Comparison of ENCODE assay signal across 8 cellular contexts in the genomic region with DNA sequence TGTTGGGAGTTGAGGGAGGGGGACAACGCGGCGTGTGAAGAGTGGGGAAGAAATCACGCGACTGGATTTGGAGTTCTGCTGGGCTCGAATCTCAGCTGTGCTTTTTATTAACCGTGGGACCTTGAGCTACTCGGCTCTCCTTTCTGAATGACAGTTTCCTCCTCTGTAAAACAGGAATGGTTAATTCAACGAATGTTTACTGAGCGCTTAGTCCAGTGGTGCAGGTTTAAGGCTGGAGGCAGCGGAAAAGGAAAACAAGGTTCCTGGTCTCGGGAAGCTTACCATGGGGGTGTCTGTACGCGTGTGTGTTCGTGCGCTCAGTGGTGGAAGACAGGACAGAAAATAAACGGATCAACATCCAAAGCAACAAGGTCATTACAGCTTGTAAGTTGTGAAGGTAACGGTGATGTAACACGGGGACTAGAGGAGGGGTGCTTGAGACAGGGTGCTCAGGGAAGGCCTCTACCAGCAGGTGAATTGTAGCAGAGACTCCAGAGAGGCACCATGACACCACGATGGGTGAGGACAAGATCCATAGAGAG. TPM values are rescaled to one million over a fixed set of nuclear protein-coding genes. Genes with fewer than 3 reads are reported as not detected.
DNase-seq lines count a peak whose midpoint lies in the region; ATAC-seq and TF ChIP-seq lines count a peak whose summit lies in the region.

No MANE protein-coding gene starts in this region.

- peaks cover 47% of the 10 kb centered on the region for H3K4me1 Mint-ChIP-seq in brain
- peaks cover 7 to 16% (median 11%) of the 10 kb centered on the region in 7 donors for H3K4me1 Mint-ChIP-seq in naive thymus-derived CD4-positive, alpha-beta T cell

- intact Hi-C loops in naive thymus-derived CD4-positive, alpha-beta T cell (cut with micrococcal nuclease): loop anchor here in 1 of 2 donors (1.0 kb wide), 1 partner anchor 17 kb away; the partner anchor contains the start of gene TSPAN17

- H3K36me3 ChIP-seq in HEK293 (ENCODE audit: control insufficient read depth in 2 of 2, insufficient read depth in 1 of 2, low read length in 2 of 2): no peaks in the 10 kb centered on the region
- no peaks in the 10 kb centered on the region for H3K36me3 ChIP-seq in naive thymus-derived CD4-positive, alpha-beta T cell (ENCODE audit: control insufficient read depth in 2 of 3, insufficient read depth in 3 of 3, low read length in 3 of 3)

- H3K27me3 Mint-ChIP-seq in brain: peaks cover 87% of the 10 kb centered on the region
- H3K27me3 Mint-ChIP-seq in naive thymus-derived CD4-positive, alpha-beta T cell: peaks cover 59 to 86% (median 73%) of the 10 kb centered on the region in 5 donors

- peak overlapping the region; percentile 14 to 95 (median 74) for H3K27ac Mint-ChIP-seq in brain
- no peak overlapping the region for H3K27ac Mint-ChIP-seq in naive thymus-derived CD4-positive, alpha-beta T cell

- no peak for ATAC-seq in naive thymus-derived CD4-positive, alpha-beta T cell
- ATAC-seq in left lobe of liver: no peak

- peaks cover 6% of the 10 kb centered on the region; the same call in 1 of the 2 replicates for H3K4me1 ChIP-seq in HEK293 (ENCODE audit: control insufficient read depth, insufficient read depth, low read length)
- H3K4me1 ChIP-seq in naive thymus-derived CD4-positive, alpha-beta T cell (ENCODE audit: control insufficient read depth in 2 of 2, insufficient read depth in 2 of 2, low read length in 2 of 2): peaks cover 8 to 15% of the 10 kb centered on the region in 2 donors

- H3K36me3 Mint-ChIP-seq in brain: no peaks in the 10 kb centered on the region
- peaks cover 0 to 7% (median 4%) of the 10 kb centered on the region in 5 donors for H3K36me3 Mint-ChIP-seq in naive thymus-derived CD4-positive, alpha-beta T cell

- in situ Hi-C loops in KBM-7 (cut with MboI; ENCODE audit: low pct_unique_long_range_greater_than_20kb, low sequenced_read_pairs): no loop called here

- H3K4me3 Mint-ChIP-seq in brain: peak overlapping the region; percentile 80 to 92 (median 87)
- H3K4me3 Mint-ChIP-seq in naive thymus-derived CD4-positive, alpha-beta T cell: peak overlapping the region; percentile 27 to 72 (median 58)

- CTCF ChIA-PET in AG04449 (lab: Yijun Ruan, JAX) (interaction anchor here (0.8 to 1.7 kb wide), 9 partner anchors 8 to 57 kb away, joined by 3 to 9 read pairs (median 4); no protein-coding TSS in a partner anchor), HEK293 (lab: Yijun Ruan, JAX) (interaction anchor here (0.6 to 1.2 kb wide), 7 partner anchors 9 to 679 kb away, joined by 3 to 4 read pairs (median 3); no protein-coding TSS in a partner anchor)
- CTCF ChIA-PET in naive thymus-derived CD4-positive, alpha-beta T cell (lab: Charles Lee): no interaction called here

- H3K9me3 ChIP-seq in HEK293 (ENCODE audit: control insufficient read depth, insufficient read depth, low read depth, low read length): no peaks in the 10 kb centered on the region
- no peaks in the 10 kb centered on the region for H3K9me3 ChIP-seq in naive thymus-derived CD4-positive, alpha-beta T cell (ENCODE audit: control insufficient read depth in 2 of 3, low read length in 3 of 3)

- peak overlapping the region; percentile 45 for H3K4me3 ChIP-seq in AG04449 (ENCODE audit: low read depth, low read length)
- peak overlapping the region; percentile 14 for H3K4me3 ChIP-seq in HEK293 (ENCODE audit: low read depth, low read length)
- peak overlapping the region; percentile 43 for H3K4me3 ChIP-seq in naive thymus-derived CD4-positive, alpha-beta T cell (ENCODE audit: low read length)

- H3K9me3 Mint-ChIP-seq in brain: peaks cover 0 to 7% (median 5%) of the 10 kb centered on the region in 5 experiments
- peaks cover 0 to 5% (median 0%) of the 10 kb centered on the region in 11 donors for H3K9me3 Mint-ChIP-seq in naive thymus-derived CD4-positive, alpha-beta T cell

- DNase-seq in AG04449 (ENCODE audit: low read depth, low spot score): no peak
- no peak for DNase-seq in naive thymus-derived CD4-positive, alpha-beta T cell
- DNase-seq in SKM-1 treated with dmso at 0.1 percent for 144 hours (lab: John Stamatoyannopoulos, UW; ENCODE audit: unreplicated experiment): no peak
- DNase-seq in KBM-7: no peak
- DNase-seq in left lobe of liver (ENCODE audit: low spot score): no peak
- DNase-seq in NCI-H1436 treated with DMSO at 0.1 percent for 48 hours (lab: John Stamatoyannopoulos, UW): no peak

- H3K27me3 ChIP-seq in naive thymus-derived CD4-positive, alpha-beta T cell (ENCODE audit: control insufficient read depth in 2 of 2, insufficient read depth in 2 of 2, low read length in 2 of 2): peaks cover 4 to 21% of the 10 kb centered on the region in 2 donors

- POLR2A ChIA-PET in AG04449 (lab: Yijun Ruan, JAX) (interaction anchor here (0.7 kb wide), 1 partner anchor 245 kb away, joined by 3 read pairs; no protein-coding TSS in a partner anchor), HEK293 (lab: Yijun Ruan, JAX) (interaction anchor here (0.7 to 2.0 kb wide), 5 partner anchors 9 to 94 kb away, joined by 3 to 10 read pairs (median 5); partner anchors contain the start of genes RNF44 and TSPAN17)
- POLR2A ChIA-PET in naive thymus-derived CD4-positive, alpha-beta T cell (lab: Charles Lee): interaction anchor here (0.6 kb wide), 1 partner anchor 1138 kb away, joined by 3 read pairs; no protein-coding TSS in a partner anchor

- TF ChIP-seq CTCF in AG04449 (IDR thresholded peaks at IDR 0.05; ENCODE audit: insufficient read depth, low read length, missing control alignments) (no peak), HEK293 (tag by site-specific recombination; IDR thresholded peaks at IDR 0.05) (no peak), brain (conservative IDR thresholded peaks at IDR 0.05) (no peak)

- no peak overlapping the region for H3K27ac ChIP-seq in HEK293 (ENCODE audit: extremely low read depth, low read depth, low read length)
- H3K27ac ChIP-seq in naive thymus-derived CD4-positive, alpha-beta T cell (ENCODE audit: low read depth, low read length): no peak overlapping the region

TF ChIP-seq in HEK293, 187 proteins besides CTCF, POLR2A, EP300 and RAD21 (continues in another document):
- TF ChIP-seq ZNF324 (tag by site-specific recombination; IDR thresholded peaks at IDR 0.05): 0 out of 2 replicates have a peak, but pooled peaks have one; percentile 37
- TF ChIP-seq ZNF629 (tag by site-specific recombination; IDR thresholded peaks at IDR 0.05): peak; percentile 27; the same call in 1 of the 2 replicates
- no peak for TF ChIP-seq SETDB1 (IDR thresholded peaks at IDR 0.05; ENCODE audit: insufficient read length, low read length)
- TF ChIP-seq, protein P1, sequence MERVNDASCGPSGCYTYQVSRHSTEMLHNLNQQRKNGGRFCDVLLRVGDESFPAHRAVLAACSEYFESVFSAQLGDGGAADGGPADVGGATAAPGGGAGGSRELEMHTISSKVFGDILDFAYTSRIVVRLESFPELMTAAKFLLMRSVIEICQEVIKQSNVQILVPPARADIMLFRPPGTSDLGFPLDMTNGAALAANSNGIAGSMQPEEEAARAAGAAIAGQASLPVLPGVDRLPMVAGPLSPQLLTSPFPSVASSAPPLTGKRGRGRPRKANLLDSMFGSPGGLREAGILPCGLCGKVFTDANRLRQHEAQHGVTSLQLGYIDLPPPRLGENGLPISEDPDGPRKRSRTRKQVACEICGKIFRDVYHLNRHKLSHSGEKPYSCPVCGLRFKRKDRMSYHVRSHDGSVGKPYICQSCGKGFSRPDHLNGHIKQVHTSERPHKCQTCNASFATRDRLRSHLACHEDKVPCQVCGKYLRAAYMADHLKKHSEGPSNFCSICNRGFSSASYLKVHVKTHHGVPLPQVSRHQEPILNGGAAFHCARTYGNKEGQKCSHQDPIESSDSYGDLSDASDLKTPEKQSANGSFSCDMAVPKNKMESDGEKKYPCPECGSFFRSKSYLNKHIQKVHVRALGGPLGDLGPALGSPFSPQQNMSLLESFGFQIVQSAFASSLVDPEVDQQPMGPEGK (tag by site-specific recombination; IDR thresholded peaks at IDR 0.05): peak; percentile 15; the same call in 1 of the 2 replicates
- no peak for TF ChIP-seq ZNF302 (tag by site-specific recombination; IDR thresholded peaks at IDR 0.05; ENCODE audit: low read depth)
- 0 out of 2 replicates have a peak, but pooled peaks have one; percentile 54 for TF ChIP-seq ZXDB (tag by site-specific recombination; IDR thresholded peaks at IDR 0.05)
- peak; percentile 31 for TF ChIP-seq SP3 (tag by site-specific recombination; IDR thresholded peaks at IDR 0.05)
- no peak for TF ChIP-seq FEZF1 (tag by site-specific recombination; IDR thresholded peaks at IDR 0.05)
- TF ChIP-seq ZEB2 (tag by site-specific recombination; IDR thresholded peaks at IDR 0.05): peak; percentile 31; the same call in 1 of the 2 replicates
- TF ChIP-seq ZNF571 (tag by site-specific recombination; IDR thresholded peaks at IDR 0.05): no peak
- TF ChIP-seq SP7 (tag by site-specific recombination; IDR thresholded peaks at IDR 0.05): peak; percentile 32; the same call in 1 of the 2 replicates
- TF ChIP-seq ZNF426 (tag by site-specific recombination; IDR thresholded peaks at IDR 0.05): no peak
- TF ChIP-seq SCRT2 (tag by site-specific recombination; IDR thresholded peaks at IDR 0.05): peak; percentile 68
- TF ChIP-seq ZNF292 (tag by site-specific recombination; IDR thresholded peaks at IDR 0.05; ENCODE audit: borderline replicate concordance, low read depth): no peak
- TF ChIP-seq ZFP37 (tag by site-specific recombination; IDR thresholded peaks at IDR 0.05): no peak
- TF ChIP-seq ZNF16 (tag by site-specific recombination; IDR thresholded peaks at IDR 0.05; ENCODE audit: low read depth): no peak
- peak; percentile 90 for TF ChIP-seq ZBTB17 (tag by site-specific recombination; IDR thresholded peaks at IDR 0.05)
- peak; percentile 37; the same call in 1 of the 2 replicates for TF ChIP-seq ZFP69B (tag by site-specific recombination; IDR thresholded peaks at IDR 0.05)

RNA-seq across cellular contexts. Expression of gene EIF4E1B, which starts 0.3 kb away (rescaled TPM):
- polyA plus RNA-seq in brain (ENCODE audit: insufficient read depth, low read depth, low replicate concordance): 0.81 TPM
- not detected for total RNA-seq in naive thymus-derived CD4-positive, alpha-beta T cell
- polyA plus RNA-seq in naive thymus-derived CD4-positive, alpha-beta T cell: not detected
- not detected for total RNA-seq in left lobe of liver

RNA-seq across cellular contexts. Expression of gene SNCB, which starts 0.4 kb away (rescaled TPM):
- polyA plus RNA-seq in brain (ENCODE audit: insufficient read depth, low read depth, low replicate concordance): 258 TPM
- not detected for total RNA-seq in naive thymus-derived CD4-positive, alpha-beta T cell
- not detected for polyA plus RNA-seq in naive thymus-derived CD4-positive, alpha-beta T cell
- not detected for total RNA-seq in left lobe of liver

RNA-seq across cellular contexts. Expression of gene TSPAN17, which starts 16.5 kb away (rescaled TPM):
- polyA plus RNA-seq in brain (ENCODE audit: insufficient read depth, low read depth, low replicate concordance): 24.8 TPM
- 10 to 100 TPM; 16.6 to 47.6 (median 21.1) TPM for total RNA-seq in naive thymus-derived CD4-positive, alpha-beta T cell
- 10 to 100 TPM; 16.5 to 19.3 TPM for polyA plus RNA-seq in naive thymus-derived CD4-positive, alpha-beta T cell
- 13.7 TPM for total RNA-seq in left lobe of liver

RNA-seq across cellular contexts. Expression of gene GPRIN1, which starts 20.8 kb away (rescaled TPM):
- polyA plus RNA-seq in brain (ENCODE audit: insufficient read depth, low read depth, low replicate concordance): 86.4 TPM
- total RNA-seq in naive thymus-derived CD4-positive, alpha-beta T cell: 1 to 10 TPM in 1 of 5 experiments, under 1 TPM in 3, not detected in 1; 0.08 to 2.3 (median 0.32) TPM
- polyA plus RNA-seq in naive thymus-derived CD4-positive, alpha-beta T cell: not detected
- 0.18 TPM for total RNA-seq in left lobe of liver

Comparison
In these comparisons a context has a peak if more than half of its experiments do, and no peak if none do; other contexts are left out.
1. H3K27ac Mint-ChIP-seq: peak in brain (5 of 5); none in naive thymus-derived CD4-positive, alpha-beta T cell (0 of 9).
2. Peak in every context shown above with its lines, with median percentiles within 50 percentile points of each other: H3K4me3 ChIP-seq.